In the genomic region with DNA sequence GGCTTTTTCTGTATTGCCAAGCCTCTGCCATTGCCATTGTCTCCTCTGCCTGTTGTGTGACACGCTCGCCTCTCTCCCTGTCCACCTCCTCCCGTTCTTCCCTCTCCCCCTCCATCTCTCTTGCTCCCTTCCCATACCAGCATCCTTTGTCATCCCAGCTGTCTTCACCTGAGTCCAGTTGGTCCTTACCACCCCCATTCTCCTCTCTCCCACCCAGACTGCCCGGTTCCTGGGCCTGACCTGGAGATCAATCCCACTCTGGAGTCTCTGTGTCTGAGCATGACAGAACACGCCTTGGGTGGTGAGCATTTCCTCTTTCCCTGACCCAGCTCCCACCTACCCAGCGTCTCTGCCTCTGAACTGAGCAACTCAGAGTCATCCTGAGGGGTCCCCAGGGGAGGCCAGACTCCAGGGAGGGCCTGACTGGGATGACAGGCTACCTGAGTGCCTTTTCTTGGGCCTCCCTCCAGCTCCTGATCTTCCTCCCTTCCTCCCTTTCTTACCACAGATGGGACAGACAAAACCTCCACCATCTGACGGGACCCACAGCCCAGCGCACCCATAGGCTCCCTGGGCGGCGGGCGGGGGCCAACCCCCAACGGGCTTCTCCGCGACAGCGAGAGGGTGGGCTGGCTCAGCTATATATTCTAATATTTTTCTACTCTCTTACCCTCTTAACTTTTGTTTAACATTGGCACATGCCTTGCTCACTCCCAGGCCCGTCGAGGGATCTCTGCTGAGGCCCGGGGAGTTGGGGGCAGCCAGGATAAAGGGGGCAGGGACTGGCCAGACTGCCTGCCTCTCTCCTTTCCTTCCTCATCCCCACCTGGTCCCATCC, we compare ENCODE assay signal across 1 cellular context.
TF ChIP-seq lines count a peak whose summit lies in the region.

No MANE protein-coding gene starts in this region.

TF ChIP-seq in HEK293, 187 proteins besides CTCF, POLR2A, EP300 and RAD21:
- TF ChIP-seq PRDM10 (tag by site-specific recombination; IDR thresholded peaks at IDR 0.05), result 0 out of 2 replicates have a peak, but pooled peaks have one; percentile 9
- TF ChIP-seq GLIS1 (tag by site-specific recombination; IDR thresholded peaks at IDR 0.05), result peak; percentile 88
- TF ChIP-seq ZBTB20 (tag by site-specific recombination; IDR thresholded peaks at IDR 0.05), result no peak
- TF ChIP-seq RBAK (tag by site-specific recombination; IDR thresholded peaks at IDR 0.05), result no peak
- TF ChIP-seq ZSCAN23 (tag by site-specific recombination; IDR thresholded peaks at IDR 0.05), result no peak
- no peak for TF ChIP-seq HOXA7 (CRISPR knock-in tag; IDR thresholded peaks at IDR 0.05; ENCODE audit: borderline replicate concordance)
- peak; percentile 82 for TF ChIP-seq GLIS2 (tag by site-specific recombination; IDR thresholded peaks at IDR 0.05)
- no peak for TF ChIP-seq ZNF768 (tag by site-specific recombination; IDR thresholded peaks at IDR 0.05)
- TF ChIP-seq WT1 (tag by site-specific recombination; IDR thresholded peaks at IDR 0.05), result no peak
- 0 out of 2 replicates have a peak, but pooled peaks have one; percentile 28 for TF ChIP-seq ZNF692 (tag by site-specific recombination; IDR thresholded peaks at IDR 0.05)
- TF ChIP-seq ZBTB17 (tag by site-specific recombination; IDR thresholded peaks at IDR 0.05), result peak; percentile 48
- no peak for TF ChIP-seq ZNF184 (tag by site-specific recombination; IDR thresholded peaks at IDR 0.05)
- TF ChIP-seq ZNF37A (tag by site-specific recombination; IDR thresholded peaks at IDR 0.05), result no peak
- TF ChIP-seq ZNF639 (tag by site-specific recombination; IDR thresholded peaks at IDR 0.05), result no peak
- no peak for TF ChIP-seq ZNF658 (tag by site-specific recombination; IDR thresholded peaks at IDR 0.05)
- no peak for TF ChIP-seq REST (tag by site-specific recombination; IDR thresholded peaks at IDR 0.05)
- no peak for TF ChIP-seq OSR2 (tag by site-specific recombination; IDR thresholded peaks at IDR 0.05)
- TF ChIP-seq ZNF518A (tag by site-specific recombination; conservative IDR thresholded peaks at IDR 0.05; ENCODE audit: low read depth), result no peak
- peak; percentile 95 for TF ChIP-seq ZNF600 (tag by site-specific recombination; IDR thresholded peaks at IDR 0.05)
- no peak for TF ChIP-seq ZNF354C (tag by site-specific recombination; IDR thresholded peaks at IDR 0.05; ENCODE audit: borderline replicate concordance, low read depth)
- no peak for TF ChIP-seq ZNF529 (tag by site-specific recombination; IDR thresholded peaks at IDR 0.05; ENCODE audit: insufficient replicate concordance)
- TF ChIP-seq ZNF391 (tag by site-specific recombination; IDR thresholded peaks at IDR 0.05; ENCODE audit: borderline replicate concordance, low read depth), result no peak
